21 cellular contexts compared by ENCODE assay signal in genomic region chr15:83913034-83913632, GRCh38.
"Had no signal": no experiment of that assay in that cellular context is flagged by ENCODE, and none has a peak within 500 bp of the region (broad histone marks: within the 10 kb centered on the region; RNA-seq: fewer than 3 reads in every experiment).

No MANE protein-coding gene starts in this region.

- ATAC-seq: left ventricle myocardium superior; lower lobe of right lung; naive thymus-derived CD8-positive, alpha-beta T cell; psoas muscle; right cardiac atrium; stimulated activated memory B cell treated with anti-CD40 and anti-IgM and Interleukin-4, amounts not matched to agents 10 μg/mL and 1 μg/mL and 100 μg/mL, for 72 hours; stimulated activated naive CD8-positive, alpha-beta T cell treated with anti-CD3 and anti-CD28 coated beads, Interleukin-15, Interleukin-2, amounts not matched to agents 100 U/mL and 50 U/mL, for 24 hours had no signal

- H3K27me3 ChIP-seq: dorsolateral prefrontal cortex, ovary, sigmoid colon, testis, tibial artery had no signal

- DNase-seq: cortex of kidney; dorsolateral prefrontal cortex; effector CD4-positive, alpha-beta T cell; left ventricle myocardium superior; lower lobe of right lung; naive thymus-derived CD8-positive, alpha-beta T cell; nephron progenitor cell; occipital lobe; ovary; psoas muscle; right cardiac atrium; sigmoid colon; stimulated activated CD4-positive, alpha-beta T cell treated with anti-CD3 and anti-CD28 coated beads, Interleukin-2, amount 100 ng/mL, for 24 hours; stimulated activated CD4-positive, alpha-beta T cell treated with anti-CD3 and anti-CD28 coated beads, Interleukin-4, amount 100 ng/mL, for 4 hours; stimulated activated naive CD8-positive, alpha-beta T cell treated with anti-CD3 and anti-CD28 coated beads, Interleukin-15, Interleukin-2, amounts not matched to agents 100 U/mL and 50 U/mL, for 24 hours; substantia nigra; testis; tibial artery had no signal

- H3K36me3 ChIP-seq: lower lobe of right lung, ovary had no signal

- FAIRE-seq: frontal cortex, keratinocyte had no signal

- H3K4me3 ChIP-seq: dorsolateral prefrontal cortex, lower lobe of right lung, ovary, psoas muscle, sigmoid colon, testis, tibial artery had no signal

- H3K9me3 ChIP-seq: lower lobe of right lung, ovary, sigmoid colon, testis had no signal

- H3K27ac ChIP-seq: dorsolateral prefrontal cortex, lower lobe of right lung, ovary, psoas muscle, sigmoid colon, testis, tibial artery had no signal

- H3K4me1 ChIP-seq: lower lobe of right lung, psoas muscle, testis, tibial artery had no signal
